Comparison of ENCODE assay signal across 8 cellular contexts in the genomic region with DNA sequence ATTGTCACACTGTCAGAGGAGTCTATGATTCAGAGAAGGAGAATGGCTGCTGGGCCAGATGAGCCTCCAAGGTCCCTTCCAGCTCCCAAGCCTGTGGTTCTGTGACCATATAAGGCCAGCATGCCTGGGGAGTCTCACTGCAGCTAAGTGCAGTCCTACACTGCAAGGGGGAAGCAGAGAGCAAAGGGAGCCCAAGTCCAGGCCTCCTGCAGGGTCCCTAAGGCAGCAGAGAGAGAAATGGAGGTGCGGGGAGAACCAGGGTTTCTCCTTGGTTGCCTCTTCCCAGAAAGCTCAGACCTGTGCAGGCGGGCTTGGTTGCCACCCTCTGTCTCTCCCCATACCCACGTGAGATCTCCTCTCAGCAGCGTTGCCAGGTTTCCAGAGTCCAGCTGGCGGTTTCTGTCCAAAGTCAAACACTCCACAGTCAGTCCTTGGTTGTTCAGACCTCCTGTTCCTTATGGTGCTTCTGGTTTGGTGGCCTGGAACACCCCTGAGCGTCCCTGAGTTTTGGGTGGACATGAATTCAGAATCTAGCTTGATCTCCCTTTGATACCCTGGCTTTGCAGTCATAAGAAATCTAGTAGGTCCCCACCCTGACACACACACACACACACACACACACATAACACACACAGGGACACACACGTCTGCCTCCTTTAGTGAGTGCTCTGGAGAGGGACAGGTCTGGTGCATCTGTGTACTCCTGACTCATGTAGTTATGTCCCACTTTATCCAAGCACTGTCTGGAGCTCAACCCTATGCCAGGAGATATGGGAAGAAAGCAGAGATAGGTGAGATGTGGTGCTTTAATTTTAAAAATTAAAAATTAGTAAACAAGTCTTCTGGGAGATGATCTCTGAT.
DNase-seq lines count a peak whose midpoint lies in the region; TF ChIP-seq lines count a peak whose summit lies in the region.
"Had no signal": no experiment of that assay in that cellular context is flagged by ENCODE, and none has a peak within 500 bp of the region (broad histone marks: within the 10 kb centered on the region; RNA-seq: fewer than 3 reads in every experiment).

No MANE protein-coding gene starts in this region.

- intact Hi-C loops in dorsolateral prefrontal cortex (cut with DNase I): loop anchor here in 1 of 2 donors (5.0 kb wide), 1 partner anchor 32 kb away; no protein-coding TSS in a partner anchor

- peak overlapping the region; percentile 9 for H4K91ac ChIP-seq in mesenchymal stem cell (ENCODE audit: low read length)

- DNase-seq in LHCN-M2 (ENCODE audit: low read depth) (peak; percentile 18), dorsolateral prefrontal cortex (peak in 6 of 10 donors; percentile 68 to 78 (median 72)), mesenchymal stem cell (peak; percentile 76), type B pancreatic cell (ENCODE audit: extremely low spot score, unreplicated experiment) (no peak), activated gamma-delta T cell (lab: John Stamatoyannopoulos, UW) (no peak), NCI-H526 treated with DMSO at 0.1 percent for 48 hours (lab: John Stamatoyannopoulos, UW) (no peak), NK-92 (lab: John Stamatoyannopoulos, UW; ENCODE audit: unreplicated experiment) (no peak)
- DNase-seq: activated T-cell treated with anti-CD3 and anti-CD28 coated beads, Interleukin-2, amount 50 U/mL, for 1 hour had no signal

- H3K18ac ChIP-seq in mesenchymal stem cell (ENCODE audit: low read depth in 1 of 2, low read length in 2 of 2): no peak overlapping the region

- H2AFZ ChIP-seq in mesenchymal stem cell (ENCODE audit: low read depth, low read length): no peak overlapping the region

- H3K4ac ChIP-seq in mesenchymal stem cell (ENCODE audit: low read depth in 1 of 2, low read length in 2 of 2): no peak overlapping the region

- H3K23ac ChIP-seq in mesenchymal stem cell (ENCODE audit: low read length in 2 of 2): no peak overlapping the region

- no peak overlapping the region for H2BK120ac ChIP-seq in mesenchymal stem cell (ENCODE audit: low read depth, low read length)

- no peak overlapping the region for H3K4me2 ChIP-seq in mesenchymal stem cell (ENCODE audit: low read length, poor library complexity, severe bottlenecking)

- no peak overlapping the region for H2BK5ac ChIP-seq in mesenchymal stem cell (ENCODE audit: low read depth, low read length, poor library complexity, severe bottlenecking)

- H3K27me3 ChIP-seq in dorsolateral prefrontal cortex: no peaks in the 10 kb centered on the region
- peaks cover 0 to 4% of the 10 kb centered on the region in 2 experiments for H3K27me3 ChIP-seq in mesenchymal stem cell (ENCODE audit: control insufficient read depth in 1 of 2, insufficient read depth in 1 of 2, low read length in 2 of 2)

- WGBS in mesenchymal stem cell: 72% methylated on average over 7 of the region's 7 CpGs

- H3K9ac ChIP-seq in mesenchymal stem cell (ENCODE audit: low read length): no peak overlapping the region

- H3K27ac Mint-ChIP-seq in type B pancreatic cell: peak overlapping the region; percentile 58

- no peak overlapping the region for H3K4me3 Mint-ChIP-seq in type B pancreatic cell

- H3K27ac ChIP-seq in dorsolateral prefrontal cortex (peak overlapping the region; percentile 72 to 100 (median 97)), mesenchymal stem cell (ENCODE audit: low read length, poor library complexity, severe bottlenecking) (no peak overlapping the region)

- TF ChIP-seq CTCF in dorsolateral prefrontal cortex (IDR thresholded peaks at IDR 0.05 in 54 of 56, conservative IDR thresholded peaks at IDR 0.05 in 2 of 56; ENCODE audit: low read depth in 1 of 56, partially characterized antibody in 56 of 56) (peak in 43 of 56 donors; percentile 12 to 57 (median 40)), type B pancreatic cell (conservative IDR thresholded peaks at IDR 0.05) (no peak)

- H3K14ac ChIP-seq in mesenchymal stem cell (ENCODE audit: low read length in 2 of 2): no peak overlapping the region

- H3K36me3 ChIP-seq in mesenchymal stem cell (ENCODE audit: control insufficient read depth in 1 of 2, insufficient read depth in 2 of 2, low read depth in 1 of 2, low read length in 2 of 2): no peaks in the 10 kb centered on the region

- no peak overlapping the region for H2BK12ac ChIP-seq in mesenchymal stem cell (ENCODE audit: low read length in 2 of 2)

- H4K8ac ChIP-seq in mesenchymal stem cell (ENCODE audit: low read length): no peak overlapping the region

- H3K79me1 ChIP-seq in mesenchymal stem cell (replicated peaks; ENCODE audit: low read length, poor library complexity, severe bottlenecking): no peaks in the 10 kb centered on the region

- H3K4me1 Mint-ChIP-seq in type B pancreatic cell (ENCODE audit: unreplicated experiment): peaks cover 7% of the 10 kb centered on the region

- H3K4me1 ChIP-seq in mesenchymal stem cell (ENCODE audit: control insufficient read depth, insufficient read depth, low read depth, low read length): peaks cover 5% of the 10 kb centered on the region

- peaks cover 3% of the 10 kb centered on the region for H3K27me3 Mint-ChIP-seq in type B pancreatic cell

- H2AK5ac ChIP-seq in mesenchymal stem cell (ENCODE audit: low read length, severe bottlenecking): no peak overlapping the region

- H3K4me3 ChIP-seq in dorsolateral prefrontal cortex (peak overlapping the region in 4 of 59 donors; percentile 5 to 22 (median 16)), mesenchymal stem cell (ENCODE audit: insufficient read depth in 1 of 2, low read depth in 1 of 2, low read length in 2 of 2) (no peak overlapping the region)

- no peak overlapping the region for H2BK15ac ChIP-seq in mesenchymal stem cell (ENCODE audit: low read depth, poor library complexity, severe bottlenecking)

- no peaks in the 10 kb centered on the region for H3K36me3 Mint-ChIP-seq in type B pancreatic cell

- peaks cover 6% of the 10 kb centered on the region for H3K9me3 Mint-ChIP-seq in type B pancreatic cell

- peaks cover 3% of the 10 kb centered on the region for H3K9me3 ChIP-seq in mesenchymal stem cell (ENCODE audit: control insufficient read depth, low read length)

Comparison
In these comparisons a context has a peak if more than half of its experiments do, and no peak if none do; other contexts are left out.
1. DNase-seq: peak in LHCN-M2 (single experiment), dorsolateral prefrontal cortex (6 of 10) and mesenchymal stem cell (single experiment); none in type B pancreatic cell (single experiment), activated gamma-delta T cell (single experiment), NCI-H526 treated with DMSO at 0.1 percent for 48 hours (single experiment) and NK-92 (single experiment).